In genomic region chr1:193118194-193118593, GRCh38 we compare ENCODE assay signal across 32 cellular contexts.
"Had no signal": no experiment of that assay in that cellular context is flagged by ENCODE, and none has a peak within 500 bp of the region (broad histone marks: within the 10 kb centered on the region; RNA-seq: fewer than 3 reads in every experiment).

No MANE protein-coding gene starts in this region.

- H2AFZ ChIP-seq: hepatocyte had no signal

- H3K9me3 Mint-ChIP-seq: activated CD4-positive, alpha-beta memory T cell treated with anti-CD3 and anti-CD28 coated beads for 36 hours; activated CD4-positive, alpha-beta T cell treated with anti-CD3 and anti-CD28 coated beads, Interleukin-2, amount 10 ng/mL, durations not matched to agents 24 days and 14 days; activated T-cell treated with anti-CD3 and anti-CD28 coated beads, Interleukin-2, amount 50 U/mL, for 24 hours; activated T-helper 17 cell treated with anti-CD3 and anti-CD28 coated beads, Interleukin-2, amount 50 U/mL, for 72 hours had no signal

- H3K4me3 Mint-ChIP-seq: activated CD4-positive, alpha-beta memory T cell treated with anti-CD3 and anti-CD28 coated beads for 36 hours; activated CD4-positive, alpha-beta T cell treated with anti-CD3 and anti-CD28 coated beads for 36 hours; activated CD4-positive, alpha-beta T cell treated with anti-CD3 and anti-CD28 coated beads, Interleukin-2, amount 10 ng/mL, durations not matched to agents 24 days and 14 days; activated CD8-positive, alpha-beta T cell treated with anti-CD3 and anti-CD28 coated beads, Interleukin-2, amount 10 ng/mL, durations not matched to agents 7 days and 5 days; activated naive CD8-positive, alpha-beta T cell; activated T-cell treated with anti-CD3 and anti-CD28 coated beads, Interleukin-2, amount 50 U/mL, for 24 hours had no signal

- FAIRE-seq: astrocyte, bronchial epithelial cell, colon, endometrium, endothelial cell of umbilical vein had no signal

- H3K9me3 ChIP-seq: esophagus squamous epithelium, gastroesophageal sphincter, heart right ventricle had no signal

- DNase-seq: activated CD4-positive, alpha-beta memory T cell treated with anti-CD3 and anti-CD28 coated beads for 36 hours; activated CD4-positive, alpha-beta T cell treated with anti-CD3 and anti-CD28 coated beads for 36 hours; activated CD4-positive, alpha-beta T cell treated with anti-CD3 and anti-CD28 coated beads, Interleukin-2, amount 10 ng/mL, durations not matched to agents 24 days and 14 days; activated CD4-positive, CD25-positive, alpha-beta regulatory T cell; activated CD4-positive, CD25-positive, alpha-beta regulatory T cell treated with anti-CD3 and anti-CD28 coated beads, Interleukin-2, amount 50 U/mL, for 72 hours; activated CD8-positive, alpha-beta memory T cell treated with anti-CD3 and anti-CD28 coated beads, Interleukin-2, amount 10 ng/mL, durations not matched to agents 7 days and 5 days; activated CD8-positive, alpha-beta memory T cell treated with anti-CD3 and anti-CD28 coated beads, Interleukin-2, amount 50 U/mL, for 4 hours; activated CD8-positive, alpha-beta T cell treated with anti-CD3 and anti-CD28 coated beads, Interleukin-2, amount 10 ng/mL, durations not matched to agents 7 days and 5 days; activated effector memory CD4-positive, alpha-beta T cell treated with Interleukin-2 at 50 U/mL for 16 hours; activated gamma-delta T cell treated with Interleukin-2 at 50 U/mL for 16 hours; activated naive CD4-positive, alpha-beta T cell treated with anti-CD3 and anti-CD28 coated beads, Interleukin-2, amount 50 U/mL, for 16 hours; activated naive CD4-positive, alpha-beta T cell treated with Interleukin-2 at 50 U/mL for 16 hours; activated T-cell treated with anti-CD3 and anti-CD28 coated beads, Interleukin-2, amount 50 U/mL, for 24 hours; amniotic stem cell; anterior cingulate cortex; brain microvascular endothelial cell; cortex of kidney; dermis blood vessel endothelial cell; effector CD4-positive, alpha-beta T cell; esophagus squamous epithelium; foreskin melanocyte; heart right ventricle had no signal

- H3K4me3 ChIP-seq: esophagus squamous epithelium, gastroesophageal sphincter, heart right ventricle, hepatocyte had no signal

- H3K27me3 ChIP-seq: brain microvascular endothelial cell, esophagus squamous epithelium, gastroesophageal sphincter, heart right ventricle, hepatocyte had no signal

- H3K27me3 Mint-ChIP-seq: activated CD4-positive, alpha-beta memory T cell treated with anti-CD3 and anti-CD28 coated beads for 36 hours; activated CD4-positive, alpha-beta T cell treated with anti-CD3 and anti-CD28 coated beads for 36 hours; activated CD8-positive, alpha-beta memory T cell treated with anti-CD3 and anti-CD28 coated beads, Interleukin-2, amount 10 ng/mL, durations not matched to agents 7 days and 5 days; activated naive CD8-positive, alpha-beta T cell; activated T-cell treated with anti-CD3 and anti-CD28 coated beads, Interleukin-2, amount 50 U/mL, for 24 hours; activated T-helper 17 cell treated with anti-CD3 and anti-CD28 coated beads, Interleukin-2, amount 50 U/mL, for 72 hours had no signal

- H3K4me1 Mint-ChIP-seq: activated T-helper 17 cell treated with anti-CD3 and anti-CD28 coated beads, Interleukin-2, amount 50 U/mL, for 72 hours had no signal

- H3K27ac Mint-ChIP-seq: activated CD4-positive, alpha-beta memory T cell treated with anti-CD3 and anti-CD28 coated beads for 36 hours; activated CD4-positive, alpha-beta T cell treated with anti-CD3 and anti-CD28 coated beads for 36 hours; activated CD8-positive, alpha-beta T cell treated with anti-CD3 and anti-CD28 coated beads, Interleukin-2, amount 10 ng/mL, durations not matched to agents 7 days and 5 days; activated naive CD8-positive, alpha-beta T cell; activated T-cell treated with anti-CD3 and anti-CD28 coated beads, Interleukin-2, amount 50 U/mL, for 24 hours; activated T-helper 17 cell treated with anti-CD3 and anti-CD28 coated beads, Interleukin-2, amount 50 U/mL, for 72 hours had no signal

- ATAC-seq: activated CD4-positive, alpha-beta T cell treated with anti-CD3 and anti-CD28 coated beads for 36 hours; activated CD8-positive, alpha-beta memory T cell treated with anti-CD3 and anti-CD28 coated beads, Interleukin-2, amount 10 ng/mL, durations not matched to agents 7 days and 5 days; activated CD8-positive, alpha-beta T cell treated with anti-CD3 and anti-CD28 coated beads, Interleukin-2, amount 10 ng/mL, durations not matched to agents 7 days and 5 days; activated T-helper 17 cell treated with anti-CD3 and anti-CD28 coated beads, Interleukin-2, amount 50 U/mL, for 72 hours; gastroesophageal sphincter; heart right ventricle had no signal

- H3K4me2 ChIP-seq: hepatocyte had no signal

- H3K36me3 ChIP-seq: brain microvascular endothelial cell, esophagus squamous epithelium, gastroesophageal sphincter, heart right ventricle had no signal

- H3K36me3 Mint-ChIP-seq: activated CD4-positive, alpha-beta memory T cell treated with anti-CD3 and anti-CD28 coated beads for 36 hours; activated naive CD8-positive, alpha-beta T cell had no signal

- H3K27ac ChIP-seq: brain microvascular endothelial cell, epithelial cell of prostate, esophagus squamous epithelium, gastroesophageal sphincter, heart right ventricle, hepatocyte had no signal
